Comparison of ENCODE assay signal across 1 cellular context in genomic region chr10:7932301-7933036, GRCh38.
TF ChIP-seq lines count a peak whose summit lies in the region.

No MANE protein-coding gene starts in this region.

TF ChIP-seq in HepG2, 621 proteins besides CTCF, POLR2A, EP300 and RAD21 (continued from another document and continues in another):
- TF ChIP-seq ZBTB39 (CRISPR knock-in tag; IDR thresholded peaks at IDR 0.05), result peak; percentile 73; the same call in 1 of the 2 replicates
- TF ChIP-seq HMG20A (CRISPR knock-in tag; IDR thresholded peaks at IDR 0.05; ENCODE audit: borderline replicate concordance), result peak; percentile 73
- TF ChIP-seq HDAC2 (CRISPR knock-in tag; IDR thresholded peaks at IDR 0.05), result peak; percentile 96
- no peak for TF ChIP-seq AHR (CRISPR knock-in tag; IDR thresholded peaks at IDR 0.05)
- TF ChIP-seq FOXO1 (CRISPR knock-in tag; IDR thresholded peaks at IDR 0.05), result peak; percentile 89
- TF ChIP-seq HNF1B (CRISPR knock-in tag; IDR thresholded peaks at IDR 0.05), result peak; percentile 79
- TF ChIP-seq REPIN1 (CRISPR knock-in tag; IDR thresholded peaks at IDR 0.05; ENCODE audit: borderline replicate concordance, low read depth), result peak; percentile 45; the same call in 1 of the 2 replicates
- peak; percentile 88; the same call in 1 of the 2 replicates for TF ChIP-seq ZNF580 (CRISPR knock-in tag; IDR thresholded peaks at IDR 0.05; ENCODE audit: borderline replicate concordance, low read depth)
- no peak for TF ChIP-seq HOXA7 (CRISPR knock-in tag; IDR thresholded peaks at IDR 0.05)
- TF ChIP-seq ATF3 (CRISPR knock-in tag; IDR thresholded peaks at IDR 0.05), result peak; percentile 47; the same call in 1 of the 2 replicates
- TF ChIP-seq DPF2 (CRISPR knock-in tag; IDR thresholded peaks at IDR 0.05; ENCODE audit: borderline replicate concordance, low read depth), result peak; percentile 92
- peak; percentile 17; the same call in 1 of the 2 replicates for TF ChIP-seq HOXD1 (CRISPR knock-in tag; IDR thresholded peaks at IDR 0.05)
- peak; percentile 31; the same call in 1 of the 2 replicates for TF ChIP-seq CBFB (CRISPR knock-in tag; IDR thresholded peaks at IDR 0.05)
- no peak for TF ChIP-seq RBFOX2 (IDR thresholded peaks at IDR 0.05; ENCODE audit: low read depth, low read length)
- TF ChIP-seq ARNTL (CRISPR knock-in tag; IDR thresholded peaks at IDR 0.05), result 0 out of 2 replicates have a peak, but pooled peaks have one; percentile 36
- TF ChIP-seq CHD4 (IDR thresholded peaks at IDR 0.05; ENCODE audit: borderline replicate concordance, low read length), result peak; percentile 62; the same call in 1 of the 2 replicates
- peak in 1 of 2 experiments; percentile 66; a peak in 1 of 4 replicates for TF ChIP-seq ATF4 (CRISPR knock-in tag; IDR thresholded peaks at IDR 0.05)
- TF ChIP-seq TEAD3 (CRISPR knock-in tag; optimal IDR thresholded peaks at IDR 0.05; ENCODE audit: borderline replicate concordance), result peak; percentile 94
- peak; percentile 51; the same call in 1 of the 2 replicates for TF ChIP-seq HMGXB3 (CRISPR knock-in tag; IDR thresholded peaks at IDR 0.05; ENCODE audit: borderline replicate concordance)
- 0 out of 2 replicates have a peak, but pooled peaks have one; percentile 63 for TF ChIP-seq ZNF644 (CRISPR knock-in tag; IDR thresholded peaks at IDR 0.05; ENCODE audit: low read depth)
- no peak for TF ChIP-seq MAFG (CRISPR knock-in tag; IDR thresholded peaks at IDR 0.05)
- TF ChIP-seq ATF1 (CRISPR knock-in tag; IDR thresholded peaks at IDR 0.05), result peak; percentile 47; the same call in 1 of the 2 replicates
- TF ChIP-seq HOXA5 (CRISPR knock-in tag; IDR thresholded peaks at IDR 0.05), result peak; percentile 98
- TF ChIP-seq ZNF720 (CRISPR knock-in tag; IDR thresholded peaks at IDR 0.05), result no peak
- no peak for TF ChIP-seq ZFP36L2 (CRISPR knock-in tag; IDR thresholded peaks at IDR 0.05)
- TF ChIP-seq SATB2 (CRISPR knock-in tag; IDR thresholded peaks at IDR 0.05), result no peak
- TF ChIP-seq JUNB (CRISPR knock-in tag; IDR thresholded peaks at IDR 0.05; ENCODE audit: borderline replicate concordance), result peak; percentile 76; the same call in 1 of the 2 replicates
- TF ChIP-seq HHEX (CRISPR knock-in tag; IDR thresholded peaks at IDR 0.05), result peak; percentile 75
- TF ChIP-seq PHF21A (CRISPR knock-in tag; IDR thresholded peaks at IDR 0.05), result peak; percentile 85
- peak; percentile 77; the same call in 1 of the 2 replicates for TF ChIP-seq ZBTB25 (CRISPR knock-in tag; IDR thresholded peaks at IDR 0.05)
- TF ChIP-seq HOXA3 (CRISPR knock-in tag; IDR thresholded peaks at IDR 0.05), result peak; percentile 52; the same call in 1 of the 2 replicates
- peak; percentile 48; the same call in 1 of the 2 replicates for TF ChIP-seq ZNF441 (CRISPR knock-in tag; IDR thresholded peaks at IDR 0.05; ENCODE audit: borderline replicate concordance)
- TF ChIP-seq ZNF407 (CRISPR knock-in tag; IDR thresholded peaks at IDR 0.05; ENCODE audit: not compliant biosample characterization), result no peak
- TF ChIP-seq ZNF710 (CRISPR knock-in tag; IDR thresholded peaks at IDR 0.05; ENCODE audit: borderline replicate concordance), result peak; percentile 99
- TF ChIP-seq ZSCAN9 (CRISPR knock-in tag; IDR thresholded peaks at IDR 0.05; ENCODE audit: borderline replicate concordance), result peak; percentile 76; the same call in 1 of the 2 replicates
- TF ChIP-seq ZBTB20 (CRISPR knock-in tag; IDR thresholded peaks at IDR 0.05; ENCODE audit: borderline replicate concordance, low read depth), result 0 out of 2 replicates have a peak, but pooled peaks have one; percentile 75
- TF ChIP-seq SOX13 (IDR thresholded peaks at IDR 0.05), result peak; percentile 68; the same call in 1 of the 2 replicates
- TF ChIP-seq SOX13 (CRISPR knock-in tag; conservative IDR thresholded peaks at IDR 0.05 in 1 of 2, IDR thresholded peaks at IDR 0.05 in 1 of 2), result peak in 1 of 2 experiments; percentile 93; a peak in 2 of 4 replicates
